Comparison of ENCODE assay signal across 24 cellular contexts in genomic region chr6:40414617-40415016, GRCh38.
"Had no signal": no experiment of that assay in that cellular context is flagged by ENCODE, and none has a peak within 500 bp of the region (broad histone marks: within the 10 kb centered on the region; RNA-seq: fewer than 3 reads in every experiment).

No MANE protein-coding gene starts in this region.

- H3K27ac ChIP-seq: colonic mucosa, epithelial cell of prostate, esophagus squamous epithelium, gastrocnemius medialis, heart right ventricle, left lung, lower lobe of right lung had no signal

- H3K4me3 ChIP-seq: colonic mucosa, esophagus squamous epithelium, gastrocnemius medialis, heart right ventricle, left lung, lower lobe of right lung had no signal

- DNase-seq: colonic mucosa; cortex of kidney; effector CD8-positive, alpha-beta T cell; effector memory CD8-positive, alpha-beta T cell; endodermal cell; erythroblast; esophagus squamous epithelium; foreskin fibroblast; foreskin melanocyte; gastrocnemius medialis; glutamatergic neuron; head of caudate nucleus; heart right ventricle; hippocampal formation; left cardiac atrium; left lung; left ventricle myocardium superior; lower lobe of right lung; mesendoderm; midbrain had no signal

- H3K36me3 ChIP-seq: colonic mucosa, esophagus squamous epithelium, gastrocnemius medialis, heart right ventricle, left lung, lower lobe of right lung had no signal

- ATAC-seq: effector memory CD8-positive, alpha-beta T cell; esophagus mucosa; gastrocnemius medialis; heart right ventricle; left cardiac atrium; left lung; left ventricle myocardium superior; lower lobe of right lung had no signal

- H3K4me1 ChIP-seq: colonic mucosa, left lung, lower lobe of right lung had no signal

- H3K9me3 ChIP-seq: colonic mucosa, esophagus squamous epithelium, gastrocnemius medialis, heart right ventricle, left lung, lower lobe of right lung had no signal

- H3K27me3 ChIP-seq: colonic mucosa, esophagus squamous epithelium, gastrocnemius medialis had no signal

- FAIRE-seq: endometrium, keratinocyte had no signal
